8 cellular contexts compared by ENCODE assay signal in the genomic region with DNA sequence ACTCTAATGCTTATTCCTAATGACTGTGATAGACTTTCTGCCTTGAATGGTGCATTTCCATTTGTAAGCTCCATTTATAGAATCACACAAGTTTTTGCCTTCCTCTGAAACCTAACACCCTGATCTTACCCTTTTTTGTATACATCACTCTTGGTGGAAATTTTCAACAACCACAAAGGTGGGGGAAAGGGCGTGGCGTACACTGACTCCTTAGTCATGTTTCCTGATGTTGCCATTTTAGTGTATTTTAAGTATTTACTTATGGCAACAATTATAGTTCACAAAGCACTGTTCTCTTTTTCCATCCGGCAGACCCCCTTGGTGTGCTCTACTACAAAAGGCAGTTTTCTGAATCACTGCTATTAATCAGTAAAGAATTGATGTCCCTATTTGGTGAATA.
DNase-seq lines count a peak whose midpoint lies in the region; ATAC-seq and TF ChIP-seq lines count a peak whose summit lies in the region.

No MANE protein-coding gene starts in this region.

- no peak for TF ChIP-seq CTCF in right atrium auricular region (IDR thresholded peaks at IDR 0.05)

- no peaks in the 10 kb centered on the region for H3K9me3 Mint-ChIP-seq in activated CD8-positive, alpha-beta T cell treated with anti-CD3 and anti-CD28 coated beads, Interleukin-2, amount 10 ng/mL, durations not matched to agents 7 days and 5 days (ENCODE audit: insufficient read depth)

- ATAC-seq in activated CD8-positive, alpha-beta T cell treated with anti-CD3 and anti-CD28 coated beads, Interleukin-2, amount 10 ng/mL, durations not matched to agents 7 days and 5 days = peak; percentile 89
- ATAC-seq in stimulated activated naive CD8-positive, alpha-beta T cell treated with anti-CD3 and anti-CD28 coated beads, Interleukin-15, Interleukin-2, amounts not matched to agents 100 U/mL and 50 U/mL, for 24 hours = peak; percentile 88

- no peak overlapping the region for H3K27ac ChIP-seq in right atrium auricular region

- peaks cover 0 to 29% of the 10 kb centered on the region in 2 donors for H3K4me1 ChIP-seq in right atrium auricular region

- no peaks in the 10 kb centered on the region for H3K9me3 ChIP-seq in right atrium auricular region

- no peaks in the 10 kb centered on the region for H3K36me3 ChIP-seq in right atrium auricular region

- POLR2A ChIA-PET in activated CD8-positive, alpha-beta T cell treated with anti-CD3 and anti-CD28 coated beads, Interleukin-2, amount 10 ng/mL, durations not matched to agents 7 days and 5 days (lab: Charles Lee) = interaction anchor here (1.3 to 1.8 kb wide), 3 partner anchors 11 to 93 kb away, joined by 3 to 8 read pairs (median 7); a partner anchor contains a TSS

- no peaks in the 10 kb centered on the region for H3K27me3 ChIP-seq in right atrium auricular region

- H3K4me3 Mint-ChIP-seq in activated CD8-positive, alpha-beta T cell treated with anti-CD3 and anti-CD28 coated beads, Interleukin-2, amount 10 ng/mL, durations not matched to agents 7 days and 5 days = peak overlapping the region; percentile 33

- no peak overlapping the region for H3K4me3 ChIP-seq in right atrium auricular region

- H3K36me3 Mint-ChIP-seq in activated CD8-positive, alpha-beta T cell treated with anti-CD3 and anti-CD28 coated beads, Interleukin-2, amount 10 ng/mL, durations not matched to agents 7 days and 5 days (ENCODE audit: low read depth) = peaks cover 36% of the 10 kb centered on the region

- peaks cover 52% of the 10 kb centered on the region for H3K4me1 Mint-ChIP-seq in activated CD8-positive, alpha-beta T cell treated with anti-CD3 and anti-CD28 coated beads, Interleukin-2, amount 10 ng/mL, durations not matched to agents 7 days and 5 days (ENCODE audit: low read depth)

- H3K27me3 Mint-ChIP-seq in activated CD8-positive, alpha-beta T cell treated with anti-CD3 and anti-CD28 coated beads, Interleukin-2, amount 10 ng/mL, durations not matched to agents 7 days and 5 days (ENCODE audit: low read depth) = no peaks in the 10 kb centered on the region

- intact Hi-C loops in head of caudate nucleus (cut with DNase I) = no loop called here

- CTCF ChIA-PET in activated CD8-positive, alpha-beta T cell treated with anti-CD3 and anti-CD28 coated beads, Interleukin-2, amount 10 ng/mL, durations not matched to agents 7 days and 5 days (lab: Charles Lee) = interaction anchor here (1.0 to 1.4 kb wide), 2 partner anchors 10 to 155 kb away, joined by 3 to 7 read pairs; no protein-coding TSS in a partner anchor

- peak overlapping the region; percentile 84 for H3K27ac Mint-ChIP-seq in activated CD8-positive, alpha-beta T cell treated with anti-CD3 and anti-CD28 coated beads, Interleukin-2, amount 10 ng/mL, durations not matched to agents 7 days and 5 days

- peak; percentile 48 to 73 for DNase-seq in NOMO-1 (lab: John Stamatoyannopoulos, UW; ENCODE audit: unreplicated experiment in 2 of 2)
- DNase-seq in NOMO-1 treated with dmso at 0.1 percent for 144 hours (lab: John Stamatoyannopoulos, UW; ENCODE audit: unreplicated experiment) = no peak
- DNase-seq in activated CD8-positive, alpha-beta T cell treated with anti-CD3 and anti-CD28 coated beads, Interleukin-2, amount 10 ng/mL, durations not matched to agents 7 days and 5 days = peak; percentile 83
- DNase-seq in glomerular endothelial cell (ENCODE audit: extremely low read depth, low read depth, low spot score) = peak; percentile 72
- DNase-seq in stimulated activated naive CD8-positive, alpha-beta T cell treated with anti-CD3 and anti-CD28 coated beads, Interleukin-15, Interleukin-2, amounts not matched to agents 100 U/mL and 50 U/mL, for 24 hours = peak; percentile 65
- no peak for DNase-seq in head of caudate nucleus
- no peak for DNase-seq in right atrium auricular region (ENCODE audit: low spot score)
- DNase-seq in NCI-H1105 (lab: John Stamatoyannopoulos, UW) = no peak

Comparison
In these comparisons a context has a peak if more than half of its experiments do, and no peak if none do; other contexts are left out.
1. DNase-seq: peak in NOMO-1 (2 of 2), activated CD8-positive, alpha-beta T cell treated with anti-CD3 and anti-CD28 coated beads, Interleukin-2, amount 10 ng/mL, durations not matched to agents 7 days and 5 days (single experiment), glomerular endothelial cell (single experiment) and stimulated activated naive CD8-positive, alpha-beta T cell treated with anti-CD3 and anti-CD28 coated beads, Interleukin-15, Interleukin-2, amounts not matched to agents 100 U/mL and 50 U/mL, for 24 hours (single experiment); none in NOMO-1 treated with dmso at 0.1 percent for 144 hours (single experiment), head of caudate nucleus (0 of 42), right atrium auricular region (single experiment) and NCI-H1105 (single experiment).